ENCODE assay signal across 8 cellular contexts in genomic region chr14:54565236-54566151, GRCh38. TPM values are rescaled to one million over a fixed set of nuclear protein-coding genes. Genes with fewer than 3 reads are reported as not detected.
DNase-seq lines count a peak whose midpoint lies in the region; ATAC-seq, FAIRE-seq and TF ChIP-seq lines count a peak whose summit lies in the region.

No MANE protein-coding gene starts in this region.

- peaks cover 22% of the 10 kb centered on the region for H3K4me1 Mint-ChIP-seq in neural crest cell

- peaks cover 41% of the 10 kb centered on the region for H3K27me3 Mint-ChIP-seq in neural crest cell (ENCODE audit: low read depth)

- H3K27ac Mint-ChIP-seq in neural crest cell (ENCODE audit: unreplicated experiment), result peak overlapping the region; percentile 71

- FAIRE-seq in HTR-8/SVneo (lab: Jason Lieb, UNC), result peak; percentile 96

- DNase-seq in DMS114 treated with DMSO at 0.1 percent for 48 hours (lab: John Stamatoyannopoulos, UW; ENCODE audit: unreplicated experiment), result peak; percentile 30
- peak; percentile 93 for DNase-seq in HTR-8/SVneo (ENCODE audit: insufficient read length, low spot score)
- DNase-seq in RKO (ENCODE audit: low spot score), result peak; percentile 93
- DNase-seq in activated gamma-delta T cell treated with Interleukin-2 at 50 U/mL for 16 hours, result peak; percentile 61
- DNase-seq in foreskin fibroblast, result peak; percentile 92 to 97
- peak; percentile 45 for DNase-seq in neural crest cell (ENCODE audit: low read depth, low spot score)

- peak overlapping the region; percentile 99 for H3K27ac ChIP-seq in subcutaneous abdominal adipose tissue (ENCODE audit: low read depth, low read length)

- peak; percentile 49 for ATAC-seq in GM21381 (IDR thresholded peaks at IDR 0.05; ENCODE audit: unreplicated experiment)

- peaks cover 0 to 4% (median 0%) of the 10 kb centered on the region in 5 donors for H3K36me3 ChIP-seq in subcutaneous abdominal adipose tissue (ENCODE audit: control insufficient read depth in 5 of 5, insufficient read depth in 5 of 5, low read length in 5 of 5)

- peak overlapping the region; percentile 89 for H3K4me3 Mint-ChIP-seq in neural crest cell

- no peaks in the 10 kb centered on the region for H3K9me3 ChIP-seq in subcutaneous abdominal adipose tissue (ENCODE audit: control insufficient read depth in 5 of 5, low read length in 5 of 5)

- H3K27me3 ChIP-seq in subcutaneous abdominal adipose tissue (ENCODE audit: control insufficient read depth in 5 of 5, insufficient read depth in 4 of 5, low read length in 5 of 5), result no peaks in the 10 kb centered on the region

- H3K4me1 ChIP-seq in subcutaneous abdominal adipose tissue (ENCODE audit: control insufficient read depth in 5 of 5, insufficient read depth in 5 of 5, low read length in 5 of 5), result peaks cover 5 to 43% (median 33%) of the 10 kb centered on the region in 5 donors

- H3K9me3 Mint-ChIP-seq in neural crest cell, result no peaks in the 10 kb centered on the region

- H3K4me3 ChIP-seq in foreskin fibroblast (ENCODE audit: low read depth in 1 of 2, low read length in 2 of 2) (peak overlapping the region; percentile 80 to 86), subcutaneous abdominal adipose tissue (ENCODE audit: low read depth in 1 of 5, low read length in 5 of 5) (peak overlapping the region; percentile 50 to 92 (median 84))

- peak overlapping the region; percentile 84 to 99 (median 97) for H3K9ac ChIP-seq in subcutaneous abdominal adipose tissue (ENCODE audit: low read length in 5 of 5)

- H3K36me3 Mint-ChIP-seq in neural crest cell (ENCODE audit: low read depth), result no peaks in the 10 kb centered on the region

- TF ChIP-seq CTCF in foreskin fibroblast (IDR thresholded peaks at IDR 0.05; ENCODE audit: low read depth, low read length) (no peak), neural crest cell (conservative IDR thresholded peaks at IDR 0.05) (peak; percentile 36)

RNA-seq across cellular contexts. Expression of gene SAMD4A, which starts 1.4 kb away (rescaled TPM):
- 3.0 and 4.7 TPM in 2 replicates for total RNA-seq in neural crest cell

RNA-seq across cellular contexts. Expression of gene CGRRF1, which starts 55.8 kb away (rescaled TPM):
- total RNA-seq in neural crest cell, result 17.0 and 23.8 TPM in 2 replicates

Comparison
In these comparisons a context has a peak if more than half of its experiments do, and no peak if none do; other contexts are left out.
1. Peak in every context shown above with its lines: DNase-seq, ATAC-seq, H3K4me3 ChIP-seq and H3K27ac ChIP-seq.
2. DNase-seq: peak in every context shown above with its lines; median percentile 94 in foreskin fibroblast; 93 in HTR-8/SVneo; 93 in RKO; 61 in activated gamma-delta T cell treated with Interleukin-2 at 50 U/mL for 16 hours; 45 in neural crest cell; 30 in DMS114 treated with DMSO at 0.1 percent for 48 hours.